ENCODE assay signal across 8 cellular contexts in the genomic region with DNA sequence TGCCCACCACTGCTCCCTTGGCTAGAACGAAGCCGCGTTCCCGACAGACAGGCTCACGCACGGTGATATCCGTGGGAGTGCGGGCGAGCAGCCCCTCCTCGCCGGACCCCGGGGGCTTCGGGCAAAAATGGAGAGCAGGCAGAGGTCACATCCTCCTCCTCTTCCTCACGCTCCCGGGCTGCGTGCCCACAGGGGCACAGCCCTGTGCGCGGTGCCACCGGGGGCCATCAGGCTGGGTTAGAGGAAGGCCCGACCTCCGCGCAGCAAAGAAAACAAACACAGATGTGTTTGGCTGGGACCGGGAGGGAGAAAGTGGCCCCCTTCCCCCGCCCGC. TPM values are rescaled to one million over a fixed set of nuclear protein-coding genes. Genes with fewer than 3 reads are reported as not detected.
DNase-seq lines count a peak whose midpoint lies in the region; TF ChIP-seq lines count a peak whose summit lies in the region.

No MANE protein-coding gene starts in this region.

- no peaks in the 10 kb centered on the region for H3K9me3 ChIP-seq in OCI-LY7 (ENCODE audit: low read length)

- H3K27ac ChIP-seq in OCI-LY7 (ENCODE audit: low read depth, low read length, poor library complexity, severe bottlenecking): no peak overlapping the region

- CTCF ChIA-PET in OCI-LY7 (lab: Charles Lee; ENCODE audit: unreplicated experiment): no interaction called here

- no peaks in the 10 kb centered on the region for H3K79me2 ChIP-seq in OCI-LY7 (ENCODE audit: insufficient read depth, low read depth, low read length)

- H3K4me2 ChIP-seq in OCI-LY7 (ENCODE audit: low read length): peak overlapping the region; percentile 59

- intact Hi-C loops in OCI-LY7 (cut with micrococcal nuclease; ENCODE audit: unreplicated experiment): loop anchor here (10.0 kb wide), 1 partner anchor 64 kb away; no protein-coding TSS in a partner anchor

- peak overlapping the region; percentile 42; the same call in 1 of the 2 replicates for H2AFZ ChIP-seq in OCI-LY7 (ENCODE audit: low read length)

- H3K36me3 ChIP-seq in OCI-LY7 (ENCODE audit: insufficient read depth, low read length): no peaks in the 10 kb centered on the region

- peak overlapping the region; percentile 58 for H3K4me3 ChIP-seq in GM12875 (ENCODE audit: low read depth, low read length)
- H3K4me3 ChIP-seq in OCI-LY7 (ENCODE audit: low read depth, low read length, poor library complexity, severe bottlenecking): peak overlapping the region; percentile 68
- peak overlapping the region; percentile 45 for H3K4me3 ChIP-seq in fibroblast of pulmonary artery (replicated peaks; ENCODE audit: low read depth, low read length)

- no TSS peak for BruUV-seq in OCI-LY7 (replicated peaks; lab: Mats Ljungman, UMichigan)

- no peaks in the 10 kb centered on the region for H4K20me1 ChIP-seq in OCI-LY7 (ENCODE audit: insufficient read depth, low read length)

- POLR2A ChIA-PET in OCI-LY7 (lab: Charles Lee): no interaction called here

- H3K9me2 ChIP-seq in OCI-LY7 (ENCODE audit: insufficient read depth, low read length): no peaks in the 10 kb centered on the region

- DNase-seq in OCI-LY7 (ENCODE audit: low spot score) (no peak), fibroblast of pulmonary artery (ENCODE audit: low read depth) (no peak), retina (peak; percentile 57), GM20000 (ENCODE audit: low spot score) (no peak), occipital lobe (lab: John Stamatoyannopoulos, UW) (no peak), hippocampal formation (lab: John Stamatoyannopoulos, UW) (no peak), HK-2 (ENCODE audit: unreplicated experiment) (no peak)

- TF ChIP-seq CTCF in GM12875 (IDR thresholded peaks at IDR 0.05; ENCODE audit: borderline replicate concordance, insufficient read depth, low read depth, low read length) (no peak), OCI-LY7 (conservative IDR thresholded peaks at IDR 0.05; ENCODE audit: low read length) (no peak), fibroblast of pulmonary artery (IDR thresholded peaks at IDR 0.05; ENCODE audit: low read length, missing control alignments) (no peak), GM20000 (IDR thresholded peaks at IDR 0.05; ENCODE audit: extremely low read depth, missing control alignments) (no peak)

- no peaks in the 10 kb centered on the region for H3K4me1 ChIP-seq in OCI-LY7 (ENCODE audit: insufficient read depth, low read length, poor library complexity, severe bottlenecking)

RNA-seq across cellular contexts. Expression of a gene that starts 0.5 kb away (rescaled TPM):
- total RNA-seq in OCI-LY7 (2014; rRNA removed; shearing (Covaris generic)): 0.05 TPM in 1 of 2 replicates, not detected in the other
- total RNA-seq in OCI-LY7 (2022) (not detected in 2 replicates), occipital lobe (1.1 TPM)

RNA-seq across cellular contexts. Expression of a gene that starts 55.3 kb away (rescaled TPM):
- 0.76 and 1.2 TPM in 2 replicates for total RNA-seq in OCI-LY7 (2014; rRNA removed; shearing (Covaris generic))
- 0.68 and 1.5 TPM in 2 replicates for total RNA-seq in OCI-LY7 (2022)
- 0.62 TPM for total RNA-seq in occipital lobe
